ENCODE assay signal across 19 cellular contexts in the genomic region with DNA sequence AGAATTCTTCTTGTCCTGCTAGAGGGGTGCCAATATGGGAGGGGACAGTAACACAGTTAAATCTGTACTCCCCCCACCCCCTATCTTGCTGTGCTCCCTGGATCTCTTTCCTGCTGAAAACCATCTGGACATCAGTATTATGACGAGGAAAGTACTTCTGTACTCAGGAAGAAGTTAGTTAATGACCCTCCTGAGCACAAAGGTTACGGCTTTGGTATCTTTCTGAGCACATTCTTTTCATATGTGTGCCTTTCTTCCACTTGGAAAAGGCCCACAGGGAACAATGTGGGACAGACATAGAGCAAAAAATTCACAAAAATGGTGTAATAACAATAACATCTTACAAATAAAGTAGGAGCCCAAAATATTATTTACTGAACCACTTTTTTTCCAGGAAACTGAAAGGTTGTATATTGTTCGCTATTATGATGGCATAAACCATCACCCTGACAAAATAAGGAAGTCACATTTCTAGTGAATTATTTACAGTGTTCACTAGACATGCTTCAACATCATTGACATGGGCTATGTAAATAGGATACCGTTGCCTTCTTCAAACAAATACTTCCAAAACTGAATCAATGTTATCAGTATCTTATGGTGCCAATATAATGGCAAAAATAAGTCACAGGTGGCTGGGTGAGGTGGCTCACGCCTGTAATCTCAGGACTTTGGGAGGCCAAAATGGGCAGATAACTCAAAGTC. TPM values are rescaled to one million over a fixed set of nuclear protein-coding genes. Genes with fewer than 3 reads are reported as not detected.
DNase-seq lines count a peak whose midpoint lies in the region; ATAC-seq, FAIRE-seq and TF ChIP-seq lines count a peak whose summit lies in the region.
"Had no signal": no experiment of that assay in that cellular context is flagged by ENCODE, and none has a peak within 500 bp of the region (broad histone marks: within the 10 kb centered on the region; RNA-seq: fewer than 3 reads in every experiment).

No MANE protein-coding gene starts in this region.

- peaks cover 38% of the 10 kb centered on the region for H3K36me3 Mint-ChIP-seq in endodermal cell (ENCODE audit: low read depth)

- H3K4me3 ChIP-seq in GM12878 (no peak overlapping the region), endodermal cell (ENCODE audit: low read length) (no peak overlapping the region), mucosa of rectum (ENCODE audit: low read length in 2 of 2) (peak overlapping the region in 1 of 2 donors; percentile 34), skeletal muscle tissue (ENCODE audit: low read length in 3 of 3) (no peak overlapping the region), upper lobe of right lung (no peak overlapping the region)
- H3K4me3 ChIP-seq: PC-9, SJSA1 had no signal

- in situ Hi-C loops in GM12878 (cut with MboI) = no loop called here

- H3K27me3 ChIP-seq in GM12878 (replicated peaks in 1 of 2; ENCODE audit: control insufficient read depth in 2 of 2, insufficient read depth in 2 of 2, low read length in 1 of 2) (no peaks in the 10 kb centered on the region), endodermal cell (ENCODE audit: control insufficient read depth, insufficient read depth, low read length, poor library complexity, severe bottlenecking) (no peaks in the 10 kb centered on the region), mucosa of rectum (ENCODE audit: control insufficient read depth in 2 of 2, insufficient read depth in 2 of 2, low read length in 2 of 2) (no peaks in the 10 kb centered on the region), skeletal muscle tissue (ENCODE audit: control insufficient read depth in 3 of 3, insufficient read depth in 3 of 3, low read length in 3 of 3) (no peaks in the 10 kb centered on the region), upper lobe of right lung (no peaks in the 10 kb centered on the region)
- H3K27me3 ChIP-seq: SJSA1 had no signal

- H3K9me3 ChIP-seq in GM12878 (replicated peaks; ENCODE audit: control insufficient read depth, insufficient read depth, low read length) = no peaks in the 10 kb centered on the region; the same call in 2 of the 3 replicates
- H3K9me3 ChIP-seq in endodermal cell (ENCODE audit: control insufficient read depth, low read length) = no peaks in the 10 kb centered on the region
- H3K9me3 ChIP-seq in mucosa of rectum (ENCODE audit: control insufficient read depth in 2 of 2, low read length in 2 of 2) = no peaks in the 10 kb centered on the region
- H3K9me3 ChIP-seq in skeletal muscle tissue (ENCODE audit: control insufficient read depth in 3 of 3, low read length in 3 of 3) = no peaks in the 10 kb centered on the region
- no peaks in the 10 kb centered on the region for H3K9me3 ChIP-seq in upper lobe of right lung
- H3K9me3 ChIP-seq: SJSA1 had no signal

- H3K36me3 ChIP-seq in GM12878 (ENCODE audit: control insufficient read depth in 2 of 2, insufficient read depth in 2 of 2, low read length in 1 of 2) (peaks cover 0 to 3% of the 10 kb centered on the region in 2 experiments; a peak in 2 of 4 replicates), endodermal cell (ENCODE audit: control insufficient read depth, insufficient read depth, low read length) (peaks cover 33% of the 10 kb centered on the region), mucosa of rectum (ENCODE audit: control insufficient read depth in 2 of 2, insufficient read depth in 2 of 2, low read length in 2 of 2) (peaks cover 30 to 31% of the 10 kb centered on the region in 2 donors), skeletal muscle tissue (ENCODE audit: control insufficient read depth in 3 of 3, insufficient read depth in 3 of 3, low read length in 3 of 3) (peaks cover 25 to 40% (median 30%) of the 10 kb centered on the region in 3 donors), upper lobe of right lung (peaks cover 63% of the 10 kb centered on the region)

- no peak overlapping the region for H2AFZ ChIP-seq in GM12878 (ENCODE audit: control insufficient read depth, low read depth, low read length)
- H2AFZ ChIP-seq: PC-9 had no signal

- TF ChIP-seq CTCF in GM12878 (IDR thresholded peaks at IDR 0.05 in 2 of 3, conservative IDR thresholded peaks at IDR 0.05 in 1 of 3; ENCODE audit: control insufficient read depth in 2 of 3, extremely low read depth in 1 of 3, insufficient read depth in 1 of 3, low read depth in 3 of 3, low read length in 3 of 3) (no peak), endodermal cell (conservative IDR thresholded peaks at IDR 0.05) (no peak), upper lobe of right lung (IDR thresholded peaks at IDR 0.05) (no peak)

- H3K79me2 ChIP-seq in GM12878 (ENCODE audit: control insufficient read depth, insufficient read depth, low read length) = peaks cover 8% of the 10 kb centered on the region; the same call in 1 of the 2 replicates

- H3K4me1 ChIP-seq in GM12878 (ENCODE audit: control insufficient read depth, insufficient read depth, low read length) (peaks cover 6% of the 10 kb centered on the region), endodermal cell (ENCODE audit: control insufficient read depth, insufficient read depth, low read length) (peaks cover 6% of the 10 kb centered on the region), mucosa of rectum (ENCODE audit: control insufficient read depth in 2 of 2, insufficient read depth in 2 of 2, low read length in 2 of 2) (peaks cover 10 to 29% of the 10 kb centered on the region in 2 donors), skeletal muscle tissue (ENCODE audit: control insufficient read depth in 3 of 3, insufficient read depth in 3 of 3, low read length in 3 of 3) (peaks cover 34 to 43% (median 40%) of the 10 kb centered on the region in 3 donors), upper lobe of right lung (peaks cover 31% of the 10 kb centered on the region)

- H3K4me3 Mint-ChIP-seq in endodermal cell = no peak overlapping the region

- H3K9me3 Mint-ChIP-seq in endodermal cell = no peaks in the 10 kb centered on the region

- H3K9ac ChIP-seq in GM12878 (ENCODE audit: control insufficient read depth, insufficient read depth, low read length) (no peak overlapping the region), endodermal cell (ENCODE audit: extremely low read depth, low read length, poor library complexity, severe bottlenecking) (no peak overlapping the region), mucosa of rectum (ENCODE audit: low read depth in 1 of 2, low read length in 2 of 2) (no peak overlapping the region), skeletal muscle tissue (ENCODE audit: low read depth in 1 of 3, low read length in 3 of 3) (no peak overlapping the region)

- RAD21 ChIA-PET in GM12878 (lab: Charles Lee; ENCODE audit: unreplicated experiment) = no interaction called here

- POLR2A ChIA-PET in GM12878 (lab: Charles Lee) = interaction anchor here (1.1 kb wide), 1 partner anchor 411 kb away, joined by 3 read pairs; no protein-coding TSS in a partner anchor

- H3K27ac Mint-ChIP-seq in endodermal cell = peak overlapping the region; percentile 21

- TF ChIP-seq EP300 in GM12878 (IDR thresholded peaks at IDR 0.05; ENCODE audit: borderline replicate concordance in 1 of 2, control insufficient read depth in 1 of 2, low read depth in 2 of 2, low read length in 2 of 2) = no peak

- TF ChIP-seq POLR2A in GM12878 (IDR thresholded peaks at IDR 0.05; ENCODE audit: low read depth, low read length) = no peak

- ATAC-seq in GM12878 = 0 out of 3 replicates have a peak, but pooled peaks have one; percentile 38
- ATAC-seq in upper lobe of right lung = no peak

- peaks cover 19% of the 10 kb centered on the region for H3K4me1 Mint-ChIP-seq in endodermal cell

- intact Hi-C loops in GM12878 (cut with micrococcal nuclease; ENCODE audit: unreplicated experiment) (no loop called here), upper lobe of right lung (cut with DNase I) (no loop called here)

- DNase-seq in GM12878 (ENCODE audit: low read depth, low spot score) = no peak
- DNase-seq in endodermal cell = no peak
- DNase-seq in NCI-H1105 treated with DMSO at 0.1 percent for 48 hours (lab: John Stamatoyannopoulos, UW) = no peak
- no peak for DNase-seq in OCI-M1 (lab: John Stamatoyannopoulos, UW)
- DNase-seq in upper lobe of right lung = no peak
- no peak for DNase-seq in iPS-NIHi11 (ENCODE audit: low spot score)
- DNase-seq: ACHN, DMS153, EL, KG1, NCI-H187 treated with DMSO at 0.1 percent for 48 hours, NCI-H226, PC-9 had no signal

- SMC1A ChIA-PET in GM12878 (lab: Charles Lee; ENCODE audit: uncharacterized antibody, unreplicated experiment) = interaction anchor here (1.3 to 16.2 kb wide), 3 partner anchors 12 to 53 kb away, joined by 3 to 288 read pairs (median 3); no protein-coding TSS in a partner anchor

- 81% methylated on average over 5 of the region's 5 CpGs for WGBS in GM12878 (ENCODE audit: insufficient coverage, insufficient replicate concordance, low lambda C conversion rate, missing lambda C conversion rate)
- WGBS in endodermal cell (ENCODE audit: insufficient coverage in 1 of 2, insufficient read length in 1 of 2), 2 experiments = 80 to 91% methylated on average over 3 to 5 of the region's 5 CpGs

- no TSS peak for BruUV-seq in GM12878 (replicated peaks; lab: Mats Ljungman, UMichigan)

- CTCF ChIA-PET in GM12878 (lab: Yijun Ruan, JAX) = interaction anchor here (1.5 to 10.9 kb wide), 2 partner anchors 10 to 279 kb away, joined by 4 to 222 read pairs; no protein-coding TSS in a partner anchor

- H3K27me3 Mint-ChIP-seq in endodermal cell (ENCODE audit: insufficient read depth) = no peaks in the 10 kb centered on the region

- H3K27ac ChIP-seq in GM12878 (ENCODE audit: control insufficient read depth, insufficient read depth) = no peak overlapping the region
- no peak overlapping the region for H3K27ac ChIP-seq in endodermal cell (ENCODE audit: low read depth, low read length)
- peak overlapping the region; percentile 81 to 83 for H3K27ac ChIP-seq in mucosa of rectum (ENCODE audit: low read depth in 2 of 2, low read length in 2 of 2)
- H3K27ac ChIP-seq in skeletal muscle tissue (ENCODE audit: low read depth, low read length) = peak overlapping the region; percentile 96
- H3K27ac ChIP-seq in upper lobe of right lung = no peak overlapping the region
- H3K27ac ChIP-seq: C4-2B, PC-9, SJSA1 had no signal

- no peak for TF ChIP-seq RAD21 in GM12878 (IDR thresholded peaks at IDR 0.05; ENCODE audit: insufficient read depth, low read depth, low read length)

- FAIRE-seq in GM12878 (lab: Jason Lieb, UNC) = no peak
- FAIRE-seq: GM12892, GM18507 had no signal

- H3K4me2 ChIP-seq in GM12878 (ENCODE audit: control insufficient read depth, insufficient read depth) = no peak overlapping the region
- H3K4me2 ChIP-seq: PC-9 had no signal

- H4K20me1 ChIP-seq in GM12878 (ENCODE audit: control insufficient read depth, insufficient read depth) = no peaks in the 10 kb centered on the region

RNA-seq across cellular contexts. Expression of a gene that starts 5.5 kb away (rescaled TPM):
- 19.9 and 25.9 TPM in 2 replicates for total RNA-seq in GM12878 (2013; cell fraction: nucleolus; rRNA removed)
- total RNA-seq in GM12878 (2014; rRNA removed) (26.9 and 35.0 TPM in 2 replicates), GM12878 (2014; rRNA removed; fragmentation: Illumina TruSeq; extraction: Trizol) (25.5 and 26.8 TPM in 2 replicates), GM12878 (2021) (23.9 and 24.2 TPM in 2 replicates), endodermal cell (10 to 100 TPM; 32.0 to 39.5 TPM), skeletal muscle tissue (37.6 TPM), upper lobe of right lung (38.1 TPM)
- polyA plus RNA-seq in GM12878 (2011; ENCODE audit: low read depth) = 16.3 TPM
- polyA plus RNA-seq in GM12878 (2011; rRNA removed) (11.1 and 11.7 TPM in 2 replicates), GM12878 (2014; fragmentation: Illumina TruSeq; extraction: Trizol) (28.8 and 34.6 TPM in 2 replicates), GM12878 (2014; fragmentation: Nextera tagmentation; extraction: Ambion mirVana) (1 to 10 TPM; 6.5 to 7.1 TPM), GM12878 (2014; rRNA removed) (26.0 and 37.7 TPM in 2 replicates), GM12878 (2016; fragmentation: Nextera tagmentation; extraction: Ambion mirVana) (10 to 100 TPM; 39.1 to 44.5 TPM)
- polyA plus RNA-seq in GM12878 (2011; cell fraction: cytosol; rRNA removed) = 12.0 and 13.2 TPM in 2 replicates
- polyA plus RNA-seq in GM12878 (2011; cell fraction: nucleus; rRNA removed) = 10.7 and 12.1 TPM in 2 replicates
- 21.1 and 24.4 TPM in 2 replicates for polyA plus RNA-seq in GM12878 (2012)
- 13.0 and 14.8 TPM in 2 replicates for polyA minus RNA-seq in GM12878 (2011; rRNA and poly(A)+ RNA removed)
- 3.6 and 5.4 TPM in 2 replicates for polyA minus RNA-seq in GM12878 (2011; cell fraction: cytosol; rRNA and poly(A)+ RNA removed)
- polyA minus RNA-seq in GM12878 (2011; cell fraction: nucleus; rRNA and poly(A)+ RNA removed) = 6.2 and 8.6 TPM in 2 replicates
- 21.5 TPM for polyA plus RNA-seq in endodermal cell (2013, experiment 1 of 2)
- 26.3 TPM for polyA plus RNA-seq in endodermal cell (2013, experiment 2 of 2)

Comparison
In these comparisons a context has a peak if more than half of its experiments do, and no peak if none do; other contexts are left out.
1. H3K27ac ChIP-seq: peak in mucosa of rectum (2 of 2) and skeletal muscle tissue (single experiment); none in GM12878 (single experiment), endodermal cell (single experiment) and upper lobe of right lung (single experiment).